ENCODE assay signal across 29 cellular contexts in genomic region chr13:36337938-36338337, GRCh38. TPM values are rescaled to one million over a fixed set of nuclear protein-coding genes. Genes with fewer than 3 reads are reported as not detected.
"Had no signal": no experiment of that assay in that cellular context is flagged by ENCODE, and none has a peak within 500 bp of the region (broad histone marks: within the 10 kb centered on the region; RNA-seq: fewer than 3 reads in every experiment).

No MANE protein-coding gene starts in this region.

- DNase-seq: activated CD4-positive, alpha-beta T cell treated with anti-CD3 and anti-CD28 coated beads for 36 hours; activated CD4-positive, alpha-beta T cell treated with anti-CD3 and anti-CD28 coated beads, Interleukin-2, amount 10 ng/mL, durations not matched to agents 7 days and 5 days; activated CD4-positive, alpha-beta T cell treated with anti-CD3 and anti-CD28 coated beads, Interleukin-2, amount 50 U/mL, for 48 hours; activated CD8-positive, alpha-beta memory T cell treated with anti-CD3 and anti-CD28 coated beads, Interleukin-2, amount 50 U/mL, for 4 hours; activated effector memory CD4-positive, alpha-beta T cell treated with Interleukin-2 at 50 U/mL for 16 hours; activated naive CD8-positive, alpha-beta T cell treated with anti-CD3 and anti-CD28 coated beads, Interleukin-2, amount 10 ng/mL, durations not matched to agents 7 days and 5 days; activated T-cell treated with anti-CD3 and anti-CD28 coated beads for 4 hours; activated T-cell treated with anti-CD3 and anti-CD28 coated beads, Interleukin-2, amount 50 U/mL, for 4 hours; amygdala; NCI-H1092 treated with DMSO at 0.1 percent for 48 hours; NCI-H1417 treated with DMSO at 0.1 percent for 48 hours; NCI-H187 treated with DMSO at 0.1 percent for 48 hours; NCI-H2081 treated with DMSO at 0.1 percent for 48 hours; NCI-H226; NCI-H524 treated with DMSO at 0.1 percent for 48 hours; SHP77; SJCRH30; T1000 had no signal

- H3K4me3 ChIP-seq: ascending aorta, cardiac muscle cell, SJCRH30, SK-N-MC had no signal

- H3K4me1 ChIP-seq: SJCRH30 had no signal

- ATAC-seq: activated CD4-positive, alpha-beta T cell treated with anti-CD3 and anti-CD28 coated beads for 36 hours; activated CD4-positive, CD25-positive, alpha-beta regulatory T cell treated with anti-CD3 and anti-CD28 coated beads, Interleukin-2, amount 50 U/mL, for 24 hours; activated T-cell treated with anti-CD3 and anti-CD28 coated beads, Interleukin-2, amount 50 U/mL, for 4 hours; Panc1 had no signal

- H3K9me3 Mint-ChIP-seq: activated CD4-positive, alpha-beta T cell treated with anti-CD3 and anti-CD28 coated beads, Interleukin-2, amount 10 ng/mL, durations not matched to agents 7 days and 5 days; activated naive CD4-positive, alpha-beta T cell treated with anti-CD3 and anti-CD28 coated beads, Interleukin-2, amount 50 U/mL, for 24 hours; activated naive CD8-positive, alpha-beta T cell treated with anti-CD3 and anti-CD28 coated beads, Interleukin-2, amount 10 ng/mL, durations not matched to agents 7 days and 5 days; activated T-cell treated with anti-CD3 and anti-CD28 coated beads, Interleukin-2, amount 50 U/mL, for 4 hours; activated T-helper 1 cell treated with anti-CD3 and anti-CD28 coated beads, Interleukin-12 subunit alpha, Interleukin-12 subunit beta, Interleukin-2, Interleukin-4 antibody, amounts not matched to agents 30 ng/mL and 10 ng/mL and 1 ng/mL, durations not matched to agents 14 hours and 24 hours and 36 hours; central memory CD8-positive, alpha-beta T cell had no signal

- H3K36me3 ChIP-seq: cardiac muscle cell had no signal

- H3K4me1 Mint-ChIP-seq: central memory CD8-positive, alpha-beta T cell had no signal

- H3K27me3 ChIP-seq: ascending aorta, cardiac muscle cell, SJCRH30 had no signal

- H3K27me3 Mint-ChIP-seq: activated CD4-positive, alpha-beta T cell treated with anti-CD3 and anti-CD28 coated beads for 36 hours; activated CD4-positive, alpha-beta T cell treated with anti-CD3 and anti-CD28 coated beads, Interleukin-2, amount 10 ng/mL, durations not matched to agents 7 days and 5 days; activated naive CD4-positive, alpha-beta T cell treated with anti-CD3 and anti-CD28 coated beads, Interleukin-2, amount 50 U/mL, for 24 hours; activated naive CD8-positive, alpha-beta T cell treated with anti-CD3 and anti-CD28 coated beads, Interleukin-2, amount 10 ng/mL, durations not matched to agents 7 days and 5 days; central memory CD8-positive, alpha-beta T cell had no signal

- H3K4me3 Mint-ChIP-seq: activated CD4-positive, alpha-beta T cell treated with anti-CD3 and anti-CD28 coated beads for 36 hours; activated CD4-positive, alpha-beta T cell treated with anti-CD3 and anti-CD28 coated beads, Interleukin-2, amount 10 ng/mL, durations not matched to agents 7 days and 5 days; activated naive CD8-positive, alpha-beta T cell treated with anti-CD3 and anti-CD28 coated beads, Interleukin-2, amount 10 ng/mL, durations not matched to agents 7 days and 5 days; activated T-cell treated with anti-CD3 and anti-CD28 coated beads, Interleukin-2, amount 50 U/mL, for 4 hours; activated T-helper 1 cell treated with anti-CD3 and anti-CD28 coated beads, Interleukin-12 subunit alpha, Interleukin-12 subunit beta, Interleukin-2, Interleukin-4 antibody, amounts not matched to agents 30 ng/mL and 10 ng/mL and 1 ng/mL, durations not matched to agents 14 hours and 24 hours and 36 hours; central memory CD8-positive, alpha-beta T cell had no signal

- H3K27ac ChIP-seq: ascending aorta, cardiac muscle cell, KMS-11, SJCRH30 had no signal

- H3K4me2 ChIP-seq: KMS-11 had no signal

- H3K27ac Mint-ChIP-seq: activated CD4-positive, alpha-beta T cell treated with anti-CD3 and anti-CD28 coated beads for 36 hours; activated CD4-positive, alpha-beta T cell treated with anti-CD3 and anti-CD28 coated beads, Interleukin-2, amount 10 ng/mL, durations not matched to agents 7 days and 5 days; activated naive CD4-positive, alpha-beta T cell treated with anti-CD3 and anti-CD28 coated beads, Interleukin-2, amount 50 U/mL, for 24 hours; activated naive CD8-positive, alpha-beta T cell treated with anti-CD3 and anti-CD28 coated beads, Interleukin-2, amount 10 ng/mL, durations not matched to agents 7 days and 5 days; activated T-helper 1 cell treated with anti-CD3 and anti-CD28 coated beads, Interleukin-12 subunit alpha, Interleukin-12 subunit beta, Interleukin-2, Interleukin-4 antibody, amounts not matched to agents 30 ng/mL and 10 ng/mL and 1 ng/mL, durations not matched to agents 14 hours and 24 hours and 36 hours had no signal

RNA-seq across cellular contexts. Expression of gene CCDC169, which starts 40.3 kb away (rescaled TPM):
- total RNA-seq: activated naive CD8-positive, alpha-beta T cell treated with anti-CD3 and anti-CD28 coated beads, Interleukin-2, amount 10 ng/mL, durations not matched to agents 7 days and 5 days; activated T-helper 1 cell treated with anti-CD3 and anti-CD28 coated beads, Interleukin-12 subunit alpha, Interleukin-12 subunit beta, Interleukin-2, Interleukin-4 antibody, amounts not matched to agents 30 ng/mL and 10 ng/mL and 1 ng/mL, durations not matched to agents 14 hours and 24 hours and 36 hours; T-helper 1 cell treated with Interleukin-12 subunit alpha and Interleukin-12 subunit beta and Interleukin-4 antibody, amounts not matched to agents 30 ng/mL and 1 ng/mL, for 36 hours; T-helper 2 cell treated with Interferon-gamma antibody and Interleukin-4, amounts not matched to agents 100 ng/mL and 5 ng/mL, for 36 hours had no signal
